19 cellular contexts compared by ENCODE assay signal in the genomic region with DNA sequence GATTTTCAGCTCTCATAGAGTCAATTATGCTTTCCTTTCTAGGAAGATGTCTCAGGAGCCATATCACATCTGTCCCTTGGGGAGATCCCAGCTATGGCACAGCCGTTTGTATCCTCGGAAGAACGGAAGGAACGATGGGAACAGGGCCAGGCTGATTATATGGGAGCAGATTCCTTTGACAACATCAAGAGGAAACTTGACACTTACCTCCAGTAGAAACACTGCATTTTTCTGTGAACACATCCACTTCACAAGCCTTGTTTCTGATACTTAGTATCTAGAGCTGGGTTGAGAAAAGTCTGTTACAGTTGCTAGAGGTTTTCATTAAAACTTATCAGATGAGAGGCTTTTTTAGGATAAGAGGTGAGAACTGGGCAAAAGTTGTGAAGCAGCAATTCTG. TPM values are rescaled to one million over a fixed set of nuclear protein-coding genes. Genes with fewer than 3 reads are reported as not detected.
A peak's percentile ranks its signal among the peaks of the same experiment; 100 is the strongest.
DNase-seq lines count a peak whose midpoint lies in the region; TF ChIP-seq lines count a peak whose summit lies in the region.
"Had no signal": no experiment of that assay in that cellular context is flagged by ENCODE, and none has a peak within 500 bp of the region (broad histone marks: within the 10 kb centered on the region; RNA-seq: fewer than 3 reads in every experiment).

No MANE protein-coding gene starts in this region.

- H3K9me3 Mint-ChIP-seq in activated CD4-positive, alpha-beta T cell treated with anti-CD3 and anti-CD28 coated beads, Interleukin-2, amount 10 ng/mL, durations not matched to agents 24 days and 14 days: peaks cover 8% of the 10 kb centered on the region
- H3K9me3 Mint-ChIP-seq in HFFc6 (peaks cover 8% of the 10 kb centered on the region), osteocyte (ENCODE audit: unreplicated experiment) (peaks cover 11% of the 10 kb centered on the region)

- intact Hi-C loops in activated CD4-positive, alpha-beta T cell treated with anti-CD3 and anti-CD28 coated beads, Interleukin-2, amount 10 ng/mL, durations not matched to agents 24 days and 14 days (cut with micrococcal nuclease): no loop called here

- no peak overlapping the region for H3K4me3 Mint-ChIP-seq in activated CD4-positive, alpha-beta T cell treated with anti-CD3 and anti-CD28 coated beads, Interleukin-2, amount 10 ng/mL, durations not matched to agents 24 days and 14 days
- H3K4me3 Mint-ChIP-seq in HFFc6 (no peak overlapping the region), osteocyte (ENCODE audit: unreplicated experiment) (no peak overlapping the region)
- H3K4me3 Mint-ChIP-seq: activated naive CD8-positive, alpha-beta T cell treated with anti-CD3 and anti-CD28 coated beads, Interleukin-2, amount 50 U/mL, for 24 hours; B cell had no signal

- TF ChIP-seq CTCF in HFFc6 (IDR thresholded peaks at IDR 0.05): no peak
- TF ChIP-seq CTCF in osteocyte (IDR thresholded peaks at IDR 0.05): no peak

- DNase-seq in activated CD4-positive, alpha-beta T cell treated with anti-CD3 and anti-CD28 coated beads, Interleukin-2, amount 10 ng/mL, durations not matched to agents 24 days and 14 days: peak; percentile 47
- DNase-seq in activated CD4-positive, alpha-beta T cell treated with anti-CD3 and anti-CD28 coated beads, Interleukin-2, amount 50 U/mL, for 48 hours: no peak
- DNase-seq in HFFc6 (no peak), fibroblast of gingiva (ENCODE audit: low read depth) (peak; percentile 13), osteocyte (ENCODE audit: extremely low spot score, unreplicated experiment) (no peak), NCI-H1092 (lab: John Stamatoyannopoulos, UW) (no peak), ecto neural progenitor cell (ENCODE audit: low spot score) (no peak), NCI-H2227 treated with DMSO at 0.1 percent for 48 hours (lab: John Stamatoyannopoulos, UW) (no peak)
- DNase-seq: activated CD8-positive, alpha-beta memory T cell treated with anti-CD3 and anti-CD28 coated beads, Interleukin-2, amount 50 U/mL, for 48 hours; activated naive CD8-positive, alpha-beta T cell treated with anti-CD3 and anti-CD28 coated beads, Interleukin-2, amount 50 U/mL, for 24 hours; Caco-2; DND-41; H7; left cardiac atrium; NCI-H1694; NCI-H82; SK-N-SH; trophoblast cell had no signal

- H3K4me1 Mint-ChIP-seq in activated CD4-positive, alpha-beta T cell treated with anti-CD3 and anti-CD28 coated beads, Interleukin-2, amount 10 ng/mL, durations not matched to agents 24 days and 14 days: peaks cover 4% of the 10 kb centered on the region
- H3K4me1 Mint-ChIP-seq in HFFc6 (ENCODE audit: low read depth) (peaks cover 27% of the 10 kb centered on the region), osteocyte (ENCODE audit: unreplicated experiment) (peaks cover 3% of the 10 kb centered on the region)
- H3K4me1 Mint-ChIP-seq: activated naive CD8-positive, alpha-beta T cell treated with anti-CD3 and anti-CD28 coated beads, Interleukin-2, amount 50 U/mL, for 24 hours; B cell had no signal

- H3K36me3 Mint-ChIP-seq in activated CD4-positive, alpha-beta T cell treated with anti-CD3 and anti-CD28 coated beads, Interleukin-2, amount 10 ng/mL, durations not matched to agents 24 days and 14 days (ENCODE audit: low read depth): peaks cover 46% of the 10 kb centered on the region
- H3K36me3 Mint-ChIP-seq in HFFc6 (ENCODE audit: low read depth) (peaks cover 48% of the 10 kb centered on the region), osteocyte (ENCODE audit: unreplicated experiment) (peaks cover 53% of the 10 kb centered on the region)

- H3K27ac Mint-ChIP-seq in activated CD4-positive, alpha-beta T cell treated with anti-CD3 and anti-CD28 coated beads, Interleukin-2, amount 10 ng/mL, durations not matched to agents 24 days and 14 days: peak overlapping the region; percentile 23
- peak overlapping the region; percentile 47 for H3K27ac Mint-ChIP-seq in HFFc6
- H3K27ac Mint-ChIP-seq in osteocyte (ENCODE audit: unreplicated experiment): peak overlapping the region; percentile 64
- H3K27ac Mint-ChIP-seq: activated naive CD8-positive, alpha-beta T cell treated with anti-CD3 and anti-CD28 coated beads, Interleukin-2, amount 50 U/mL, for 24 hours; B cell had no signal

- no peaks in the 10 kb centered on the region for H3K27me3 Mint-ChIP-seq in activated CD4-positive, alpha-beta T cell treated with anti-CD3 and anti-CD28 coated beads, Interleukin-2, amount 10 ng/mL, durations not matched to agents 24 days and 14 days
- no peaks in the 10 kb centered on the region for H3K27me3 Mint-ChIP-seq in HFFc6 (ENCODE audit: insufficient read depth)
- no peaks in the 10 kb centered on the region for H3K27me3 Mint-ChIP-seq in osteocyte (ENCODE audit: unreplicated experiment)
- H3K27me3 Mint-ChIP-seq: activated naive CD8-positive, alpha-beta T cell treated with anti-CD3 and anti-CD28 coated beads, Interleukin-2, amount 50 U/mL, for 24 hours; B cell had no signal

RNA-seq across cellular contexts. Expression of gene GYG1, which starts 35.4 kb away (rescaled TPM):
- total RNA-seq in activated CD4-positive, alpha-beta T cell treated with anti-CD3 and anti-CD28 coated beads, Interleukin-2, amount 10 ng/mL, durations not matched to agents 24 days and 14 days: 27.4 and 28.0 TPM in 2 replicates
- 10 to 100 TPM; 68.9 to 88.6 (median 78.5) TPM for total RNA-seq in HFFc6 (2021; fragmentation: NEBNext Ultra II Directional; extraction: Animal tissue kit (Norgen Biotek cat#: 25700))
- 43.0 and 46.8 TPM in 2 replicates for total RNA-seq in osteocyte

RNA-seq across cellular contexts. Expression of gene HLTF, which starts 59.6 kb away (rescaled TPM):
- 18.9 and 19.6 TPM in 2 replicates for total RNA-seq in activated CD4-positive, alpha-beta T cell treated with anti-CD3 and anti-CD28 coated beads, Interleukin-2, amount 10 ng/mL, durations not matched to agents 24 days and 14 days
- 10 to 100 TPM; 31.0 to 36.6 (median 34.5) TPM for total RNA-seq in HFFc6 (2021; fragmentation: NEBNext Ultra II Directional; extraction: Animal tissue kit (Norgen Biotek cat#: 25700))
- 29.2 and 34.6 TPM in 2 replicates for total RNA-seq in osteocyte

Comparison
In these comparisons a context has a peak if more than half of its experiments do, and no peak if none do; other contexts are left out.
1. DNase-seq: peak in activated CD4-positive, alpha-beta T cell treated with anti-CD3 and anti-CD28 coated beads, Interleukin-2, amount 10 ng/mL, durations not matched to agents 24 days and 14 days (single experiment) and fibroblast of gingiva (single experiment); none in activated CD4-positive, alpha-beta T cell treated with anti-CD3 and anti-CD28 coated beads, Interleukin-2, amount 50 U/mL, for 48 hours (0 of 2), HFFc6 (single experiment), osteocyte (single experiment), NCI-H1092 (single experiment), ecto neural progenitor cell (single experiment) and NCI-H2227 treated with DMSO at 0.1 percent for 48 hours (single experiment).
2. Peak in every context shown above with its lines, with median percentiles within 50 percentile points of each other: H3K27ac Mint-ChIP-seq.